In the genomic region with DNA sequence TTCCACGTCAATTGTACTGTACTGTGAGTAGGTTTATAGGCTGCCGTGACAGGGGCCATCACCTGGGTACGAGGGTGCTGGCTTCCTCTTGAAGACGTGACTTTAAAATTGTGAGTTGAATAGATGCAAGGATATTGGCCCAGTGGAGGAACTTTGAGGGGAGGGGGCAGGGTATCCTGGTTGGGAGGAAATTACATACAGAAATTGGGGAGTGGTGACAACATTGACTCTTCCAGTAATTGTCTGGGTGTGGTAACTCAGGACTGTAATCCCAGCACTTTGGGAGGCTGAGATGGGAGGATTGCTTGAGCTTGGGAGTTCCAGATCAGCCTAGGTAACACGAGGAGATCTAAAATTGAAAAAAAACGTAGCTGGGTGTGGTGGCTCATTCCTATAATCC, we compare ENCODE assay signal across 31 cellular contexts. TPM values are rescaled to one million over a fixed set of nuclear protein-coding genes. Genes with fewer than 3 reads are reported as not detected.
"Had no signal": no experiment of that assay in that cellular context is flagged by ENCODE, and none has a peak within 500 bp of the region (broad histone marks: within the 10 kb centered on the region; RNA-seq: fewer than 3 reads in every experiment).

No MANE protein-coding gene starts in this region.

- H3K27me3 ChIP-seq: breast epithelium, Peyer's patch, SJCRH30 had no signal

- H3K4me1 Mint-ChIP-seq: activated CD4-positive, alpha-beta memory T cell treated with anti-CD3 and anti-CD28 coated beads, Interleukin-2, amount 10 ng/mL, durations not matched to agents 7 days and 5 days; activated CD4-positive, alpha-beta T cell treated with anti-CD3 and anti-CD28 coated beads for 36 hours; activated T-helper 17 cell treated with anti-CD3 and anti-CD28 coated beads, Interleukin-2, amount 50 U/mL, for 72 hours had no signal

- DNase-seq: activated CD4-positive, alpha-beta memory T cell treated with anti-CD3 and anti-CD28 coated beads, Interleukin-2, amount 10 ng/mL, durations not matched to agents 7 days and 5 days; activated CD4-positive, alpha-beta T cell treated with anti-CD3 and anti-CD28 coated beads for 36 hours; activated CD4-positive, alpha-beta T cell treated with anti-CD3 and anti-CD28 coated beads, Interleukin-2, amount 50 U/mL, for 1 hour; activated gamma-delta T cell treated with Interleukin-2 at 50 U/mL for 16 hours; activated naive CD4-positive, alpha-beta T cell treated with anti-CD3 and anti-CD28 coated beads, Interleukin-2, amount 50 U/mL, for 16 hours; activated T-cell treated with anti-CD3 and anti-CD28 coated beads for 4 hours; activated T-cell treated with anti-CD3 and anti-CD28 coated beads, Interleukin-2, amount 50 U/mL, for 48 hours; aorta; Kasumi-1; NCI-H1105 treated with DMSO at 0.1 percent for 48 hours; NCI-H1436 treated with DMSO at 0.1 percent for 48 hours; NCI-H1930; NCI-H2171; NCI-H2227 treated with DMSO at 0.1 percent for 48 hours; NCI-H446 treated with DMSO at 0.1 percent for 48 hours; NCI-H524 treated with DMSO at 0.1 percent for 48 hours; NCI-H82; NK-92 treated with Interleukin-12 subunit alpha and Interleukin-12 subunit beta, amount 100 ng/mL, for 24 hours; OCI-M1; Peyer's patch; Right ventricle myocardium superior; SJCRH30; SK-N-SH; T-helper 1 cell had no signal

- H3K4me2 ChIP-seq: SK-N-SH had no signal

- H3K27me3 Mint-ChIP-seq: activated CD4-positive, alpha-beta memory T cell treated with anti-CD3 and anti-CD28 coated beads, Interleukin-2, amount 10 ng/mL, durations not matched to agents 7 days and 5 days; activated CD4-positive, alpha-beta T cell treated with anti-CD3 and anti-CD28 coated beads for 36 hours; activated T-helper 17 cell treated with anti-CD3 and anti-CD28 coated beads, Interleukin-2, amount 50 U/mL, for 72 hours had no signal

- H3K9ac ChIP-seq: SK-N-SH had no signal

- H3K9me3 ChIP-seq: breast epithelium, Peyer's patch, SJCRH30, SK-N-SH had no signal

- H3K9me2 ChIP-seq: SK-N-SH had no signal

- H3K27ac Mint-ChIP-seq: activated CD4-positive, alpha-beta memory T cell treated with anti-CD3 and anti-CD28 coated beads, Interleukin-2, amount 10 ng/mL, durations not matched to agents 7 days and 5 days; activated CD4-positive, alpha-beta T cell treated with anti-CD3 and anti-CD28 coated beads for 36 hours; activated T-helper 17 cell treated with anti-CD3 and anti-CD28 coated beads, Interleukin-2, amount 50 U/mL, for 72 hours had no signal

- H3K4me1 ChIP-seq: breast epithelium, Peyer's patch, SJCRH30 had no signal

- H3K4me3 ChIP-seq: breast epithelium, Peyer's patch, SJCRH30 had no signal

- H3K27ac ChIP-seq: Peyer's patch, RWPE1, SJCRH30, VCaP had no signal

- H3K4me3 Mint-ChIP-seq: activated CD4-positive, alpha-beta memory T cell treated with anti-CD3 and anti-CD28 coated beads, Interleukin-2, amount 10 ng/mL, durations not matched to agents 7 days and 5 days; activated CD4-positive, alpha-beta T cell treated with anti-CD3 and anti-CD28 coated beads for 36 hours; activated T-helper 17 cell treated with anti-CD3 and anti-CD28 coated beads, Interleukin-2, amount 50 U/mL, for 72 hours; central memory CD8-positive, alpha-beta T cell had no signal

- H3K36me3 ChIP-seq: breast epithelium, Peyer's patch, SJCRH30 had no signal

- ATAC-seq: activated CD4-positive, alpha-beta T cell treated with anti-CD3 and anti-CD28 coated beads for 36 hours; activated T-helper 17 cell treated with anti-CD3 and anti-CD28 coated beads, Interleukin-2, amount 50 U/mL, for 72 hours had no signal

RNA-seq across cellular contexts. Expression of gene DPRX, which starts 30.4 kb away (rescaled TPM):
- total RNA-seq: activated CD4-positive, alpha-beta memory T cell treated with anti-CD3 and anti-CD28 coated beads, Interleukin-2, amount 10 ng/mL, durations not matched to agents 7 days and 5 days; activated CD4-positive, alpha-beta T cell treated with anti-CD3 and anti-CD28 coated beads for 36 hours; activated CD8-positive, alpha-beta memory T cell treated with anti-CD3 and anti-CD28 coated beads for 36 hours; activated T-helper 17 cell treated with anti-CD3 and anti-CD28 coated beads, Interleukin-2, amount 50 U/mL, for 72 hours; aorta; breast epithelium; Peyer's patch; Right ventricle myocardium superior; SJCRH30; T-helper 2 cell treated with Interferon-gamma antibody and Interleukin-4, amounts not matched to agents 100 ng/mL and 5 ng/mL, for 36 hours had no signal
- polyA plus RNA-seq: aorta, SK-N-SH had no signal
